In genomic region chr11:64971421-64972233, GRCh38 we compare ENCODE assay signal across 8 cellular contexts. TPM values are rescaled to one million over a fixed set of nuclear protein-coding genes. Genes with fewer than 3 reads are reported as not detected.
DNase-seq lines count a peak whose midpoint lies in the region; ATAC-seq and TF ChIP-seq lines count a peak whose summit lies in the region.

A gene with protein sequence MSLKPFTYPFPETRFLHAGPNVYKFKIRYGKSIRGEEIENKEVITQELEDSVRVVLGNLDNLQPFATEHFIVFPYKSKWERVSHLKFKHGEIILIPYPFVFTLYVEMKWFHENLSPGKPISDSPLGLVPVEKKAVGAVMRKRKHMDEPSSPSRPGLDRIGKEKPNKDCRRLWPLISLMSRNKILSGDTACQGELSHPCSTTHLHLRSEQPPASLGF (minus strand): TSS chr11:64972108. CDS start chr11:64959405, 12,703 bp downstream.

- H3F3A ChIP-seq in GM23338 (replicated peaks; ENCODE audit: low read depth): no peaks in the 10 kb centered on the region

- H3K27ac ChIP-seq in GM23338 (ENCODE audit: low read depth): no peak within 1 kb of the TSS
- H3K27ac ChIP-seq in duodenal mucosa (ENCODE audit: low read depth, low read length): no peak within 1 kb of the TSS

- H3K4me1 Mint-ChIP-seq in GM23338 (no peaks in the 10 kb centered on the region), memory B cell (peaks cover 29% of the 10 kb centered on the region)
- H3K4me1 Mint-ChIP-seq in activated CD8-positive, alpha-beta T cell treated with anti-CD3 and anti-CD28 coated beads, Interleukin-2, amount 10 ng/mL, durations not matched to agents 7 days and 5 days (ENCODE audit: low read depth): peaks cover 18% of the 10 kb centered on the region

- H3K4me3 ChIP-seq in GM23338 (peak within 1 kb of the TSS; percentile 30; the same call in 1 of the 2 replicates), duodenal mucosa (ENCODE audit: low read depth in 1 of 2, low read length in 2 of 2) (peak within 1 kb of the TSS; percentile 54 to 63)

- peaks cover 3% of the 10 kb centered on the region; the same call in 1 of the 3 replicates for H3K9me3 Mint-ChIP-seq in GM23338
- H3K9me3 Mint-ChIP-seq in activated CD8-positive, alpha-beta T cell treated with anti-CD3 and anti-CD28 coated beads, Interleukin-2, amount 10 ng/mL, durations not matched to agents 7 days and 5 days (ENCODE audit: insufficient read depth): no peaks in the 10 kb centered on the region
- H3K9me3 Mint-ChIP-seq in memory B cell: no peaks in the 10 kb centered on the region

- peak; percentile 88 for ATAC-seq in GM23338
- peak; percentile 78 for ATAC-seq in activated CD8-positive, alpha-beta T cell treated with anti-CD3 and anti-CD28 coated beads, Interleukin-2, amount 10 ng/mL, durations not matched to agents 7 days and 5 days
- peak; percentile 81 for ATAC-seq in memory B cell (ENCODE audit: low read depth)
- ATAC-seq in SK-N-SH treated with all-trans-retinoic acid at 6 μM for 48 hours: no peak
- ATAC-seq in GM21526 (IDR thresholded peaks at IDR 0.05; ENCODE audit: low FRiP score, unreplicated experiment): no peak

- H3K4me1 ChIP-seq in GM23338 (ENCODE audit: insufficient read depth) (no peaks in the 10 kb centered on the region), duodenal mucosa (ENCODE audit: control insufficient read depth in 1 of 2, insufficient read depth in 2 of 2, low read length in 2 of 2) (peaks cover 4 to 9% of the 10 kb centered on the region in 2 donors)

- H3K27me3 ChIP-seq in GM23338 (ENCODE audit: insufficient read depth) (peaks cover 26% of the 10 kb centered on the region), duodenal mucosa (ENCODE audit: control insufficient read depth in 1 of 2, insufficient read depth in 2 of 2, low read length in 2 of 2) (no peaks in the 10 kb centered on the region)

- no peaks in the 10 kb centered on the region for H3K36me3 Mint-ChIP-seq in GM23338 (ENCODE audit: low read depth)
- H3K36me3 Mint-ChIP-seq in activated CD8-positive, alpha-beta T cell treated with anti-CD3 and anti-CD28 coated beads, Interleukin-2, amount 10 ng/mL, durations not matched to agents 7 days and 5 days (ENCODE audit: low read depth): no peaks in the 10 kb centered on the region
- H3K36me3 Mint-ChIP-seq in memory B cell: peaks cover 2% of the 10 kb centered on the region

- peak within 1 kb of the TSS; percentile 44; the same call in 1 of the 2 replicates for H3K4me2 ChIP-seq in GM23338

- peak within 1 kb of the TSS in 1 of 2 donors; percentile 44 for H3K9ac ChIP-seq in duodenal mucosa (ENCODE audit: low read depth in 1 of 2, low read length in 2 of 2)

- H3K27ac Mint-ChIP-seq in GM23338 (no peak within 1 kb of the TSS), memory B cell (peak within 1 kb of the TSS; percentile 38)
- H3K27ac Mint-ChIP-seq in activated CD8-positive, alpha-beta T cell treated with anti-CD3 and anti-CD28 coated beads, Interleukin-2, amount 10 ng/mL, durations not matched to agents 7 days and 5 days: no peak within 1 kb of the TSS

- H3K9me3 ChIP-seq in duodenal mucosa (ENCODE audit: control insufficient read depth in 1 of 2, low read length in 2 of 2): no peaks in the 10 kb centered on the region

- H4K20me1 ChIP-seq in GM23338 (replicated peaks; ENCODE audit: insufficient read depth): no peaks in the 10 kb centered on the region; the same call in 1 of the 2 replicates

- DNase-seq in GM23338 (ENCODE audit: low spot score): peak; percentile 97
- peak; percentile 83 for DNase-seq in activated CD8-positive, alpha-beta T cell treated with anti-CD3 and anti-CD28 coated beads, Interleukin-2, amount 10 ng/mL, durations not matched to agents 7 days and 5 days
- peak; percentile 83 to 86 for DNase-seq in memory B cell (ENCODE audit: low spot score in 2 of 2)
- peak; percentile 80 to 91 (median 85) for DNase-seq in stimulated activated CD4-positive, alpha-beta T cell treated with anti-CD3 and anti-CD28 coated beads, TNF-alpha, amount 100 ng/mL, for 4 hours (ENCODE audit: low read depth in 3 of 3)
- no peak for DNase-seq in NCI-H2171 (lab: John Stamatoyannopoulos, UW)

- H3K79me2 ChIP-seq in GM23338 (replicated peaks; ENCODE audit: insufficient read depth): no peaks in the 10 kb centered on the region

- H3K36me3 ChIP-seq in GM23338 (ENCODE audit: insufficient read depth): no peaks in the 10 kb centered on the region
- H3K36me3 ChIP-seq in duodenal mucosa (ENCODE audit: control insufficient read depth in 1 of 2, insufficient read depth in 2 of 2, low read length in 2 of 2): no peaks in the 10 kb centered on the region

- H2AFZ ChIP-seq in GM23338: peak within 1 kb of the TSS; percentile 91

- CTCF ChIA-PET in activated CD8-positive, alpha-beta T cell treated with anti-CD3 and anti-CD28 coated beads, Interleukin-2, amount 10 ng/mL, durations not matched to agents 7 days and 5 days (lab: Charles Lee): interaction anchor here (1.0 kb wide), 1 partner anchor 523 kb away, joined by 3 read pairs; no protein-coding TSS in a partner anchor

- no peaks in the 10 kb centered on the region for H3K9me2 ChIP-seq in GM23338 (ENCODE audit: insufficient read depth)

- H3K27me3 Mint-ChIP-seq in GM23338 (ENCODE audit: insufficient read depth, low read depth, poor library complexity): peaks cover 10% of the 10 kb centered on the region
- no peaks in the 10 kb centered on the region for H3K27me3 Mint-ChIP-seq in activated CD8-positive, alpha-beta T cell treated with anti-CD3 and anti-CD28 coated beads, Interleukin-2, amount 10 ng/mL, durations not matched to agents 7 days and 5 days (ENCODE audit: low read depth)
- no peaks in the 10 kb centered on the region for H3K27me3 Mint-ChIP-seq in memory B cell

- H3K4me3 Mint-ChIP-seq in GM23338 (no peak within 1 kb of the TSS), memory B cell (peak within 1 kb of the TSS; percentile 75)
- H3K4me3 Mint-ChIP-seq in activated CD8-positive, alpha-beta T cell treated with anti-CD3 and anti-CD28 coated beads, Interleukin-2, amount 10 ng/mL, durations not matched to agents 7 days and 5 days: peak within 1 kb of the TSS; percentile 45

- no peak for TF ChIP-seq CTCF in GM23338 (conservative IDR thresholded peaks at IDR 0.05; ENCODE audit: low read depth in 2 of 2)

- POLR2A ChIA-PET in activated CD8-positive, alpha-beta T cell treated with anti-CD3 and anti-CD28 coated beads, Interleukin-2, amount 10 ng/mL, durations not matched to agents 7 days and 5 days (lab: Charles Lee): no interaction called here

TF ChIP-seq in GM23338, 12 proteins besides CTCF, POLR2A, EP300 and RAD21:
- TF ChIP-seq JUNB (IDR thresholded peaks at IDR 0.05; ENCODE audit: unreplicated experiment) (no peak), POLR2AphosphoS5 (IDR thresholded peaks at IDR 0.05; ENCODE audit: low read depth) (peak; percentile 44; the same call in 1 of the 2 replicates)

TF ChIP-seq in SK-N-SH treated with all-trans-retinoic acid at 6 μM for 48 hours, 23 proteins besides CTCF, POLR2A, EP300 and RAD21:
- TF ChIP-seq CSRNP3 (CRISPR knock-in tag; IDR thresholded peaks at IDR 0.05) (no peak), ZFP3 (CRISPR knock-in tag; IDR thresholded peaks at IDR 0.05) (no peak), ESRRG (CRISPR knock-in tag; IDR thresholded peaks at IDR 0.05) (no peak), TOX (CRISPR knock-in tag; IDR thresholded peaks at IDR 0.05; ENCODE audit: borderline replicate concordance) (no peak), OSR1 (CRISPR knock-in tag; IDR thresholded peaks at IDR 0.05) (no peak), POU6F1 (CRISPR knock-in tag; IDR thresholded peaks at IDR 0.05; ENCODE audit: borderline replicate concordance, low read depth) (no peak)

RNA-seq across cellular contexts. Expression of the gene that starts here (rescaled TPM):
- not detected in 2 replicates for total RNA-seq in GM23338 (2014; rRNA removed; shearing (Covaris generic))
- not detected in 2 replicates for polyA plus RNA-seq in GM23338 (2016; fragmentation: Nextera tagmentation; extraction: Ambion mirVana)
- not detected for total RNA-seq in activated CD8-positive, alpha-beta T cell treated with anti-CD3 and anti-CD28 coated beads, Interleukin-2, amount 10 ng/mL, durations not matched to agents 7 days and 5 days

Comparison
In these comparisons a context has a peak if more than half of its experiments do, and no peak if none do; other contexts are left out.
1. Peak in DNase-seq, ATAC-seq, H3K4me3 ChIP-seq and H3K4me2 ChIP-seq in GM23338; RNA of the gene not detected or under 1 TPM.
2. Peak in DNase-seq and ATAC-seq in activated CD8-positive, alpha-beta T cell treated with anti-CD3 and anti-CD28 coated beads, Interleukin-2, amount 10 ng/mL, durations not matched to agents 7 days and 5 days; RNA of the gene not detected or under 1 TPM.